In the genomic region with DNA sequence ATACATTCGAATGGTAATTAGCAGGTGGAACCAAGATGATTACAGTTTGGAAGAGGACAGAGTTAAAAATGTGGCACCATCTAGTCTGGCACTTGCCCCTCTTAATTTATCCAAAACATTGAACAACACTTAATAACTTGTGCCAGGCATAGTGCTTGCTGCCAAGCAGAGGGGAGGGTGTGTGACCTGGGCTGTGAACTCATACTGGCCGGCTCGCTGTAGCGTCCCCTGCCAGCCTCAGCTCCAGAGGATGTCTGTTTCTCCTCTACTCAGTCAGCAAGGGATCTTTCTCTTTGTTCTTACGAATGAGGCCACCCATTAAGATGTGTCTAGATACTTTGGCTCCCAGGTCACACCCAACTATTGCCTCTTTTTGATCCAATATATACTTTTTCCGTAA, we compare ENCODE assay signal across 10 cellular contexts.
DNase-seq lines count a peak whose midpoint lies in the region; ATAC-seq and TF ChIP-seq lines count a peak whose summit lies in the region.
"Had no signal": no experiment of that assay in that cellular context is flagged by ENCODE, and none has a peak within 500 bp of the region (broad histone marks: within the 10 kb centered on the region; RNA-seq: fewer than 3 reads in every experiment).

No MANE protein-coding gene starts in this region.

- H3K4me1 ChIP-seq in CD8-positive, alpha-beta T cell (ENCODE audit: insufficient read depth, low read length): peaks cover 10% of the 10 kb centered on the region
- H3K4me1 ChIP-seq in MM.1S (ENCODE audit: low read length) (peaks cover 24% of the 10 kb centered on the region), left lung (peaks cover 18 to 48% of the 10 kb centered on the region in 2 donors)

- intact Hi-C loops in CD8-positive, alpha-beta T cell (cut with DNase I, micrococcal nuclease): no loop called here
- intact Hi-C loops in left lung (cut with DNase I): no loop called here

- ATAC-seq in CD8-positive, alpha-beta T cell: no peak
- ATAC-seq in GM19395 (IDR thresholded peaks at IDR 0.05; ENCODE audit: unreplicated experiment): peak; percentile 15
- no peak for ATAC-seq in left lung
- ATAC-seq in GM18517 (IDR thresholded peaks at IDR 0.05; ENCODE audit: unreplicated experiment): no peak

- peak overlapping the region; percentile 4 for H3K4me3 ChIP-seq in CD8-positive, alpha-beta T cell (ENCODE audit: low read depth, low read length)
- H3K4me3 ChIP-seq in MM.1S (ENCODE audit: low read length): peak overlapping the region; percentile 14; the same call in 1 of the 2 replicates
- H3K4me3 ChIP-seq in left lung: no peak overlapping the region

- CTCF ChIA-PET in CD8-positive, alpha-beta T cell (lab: Charles Lee): interaction anchor here (1.6 kb wide), 1 partner anchor 58 kb away, joined by 4 read pairs; no protein-coding TSS in a partner anchor

- H3K4me1 Mint-ChIP-seq in CD8-positive, alpha-beta T cell (ENCODE audit: low read depth): peaks cover 22% of the 10 kb centered on the region

- no peak for DNase-seq in CD8-positive, alpha-beta T cell
- DNase-seq in MM.1S (no peak), left lung (no peak), GM19240 (ENCODE audit: insufficient read length, low spot score) (no peak), HPDE6-E6E7 (ENCODE audit: extremely low spot score) (no peak), middle frontal gyrus (ENCODE audit: extremely low spot score, low spot score) (no peak)
- DNase-seq: kidney glomerular epithelial cell, SK-N-SH had no signal

- H3K4me3 Mint-ChIP-seq in CD8-positive, alpha-beta T cell: peak overlapping the region; percentile 80

- H3K9ac ChIP-seq in MM.1S (ENCODE audit: low read length): peak overlapping the region; percentile 53
- H3K9ac ChIP-seq: SK-N-SH had no signal

- H3F3A ChIP-seq in MM.1S (ENCODE audit: insufficient read depth, low read length): peaks cover 16% of the 10 kb centered on the region

- POLR2A ChIA-PET in CD8-positive, alpha-beta T cell (lab: Charles Lee): no interaction called here

- H3K27ac ChIP-seq in CD8-positive, alpha-beta T cell (ENCODE audit: low read depth, low read length): peak overlapping the region; percentile 45
- H3K27ac ChIP-seq in MM.1S (ENCODE audit: low read length): peak overlapping the region; percentile 94
- peak overlapping the region; percentile 41 to 81 for H3K27ac ChIP-seq in left lung

- no peaks in the 10 kb centered on the region for H3K27me3 ChIP-seq in CD8-positive, alpha-beta T cell (ENCODE audit: insufficient read depth, low read length)
- no peaks in the 10 kb centered on the region for H3K27me3 ChIP-seq in MM.1S (replicated peaks; ENCODE audit: insufficient read depth, low read length)
- H3K27me3 ChIP-seq in left lung: no peaks in the 10 kb centered on the region

- no peaks in the 10 kb centered on the region for H3K36me3 Mint-ChIP-seq in CD8-positive, alpha-beta T cell

- peak overlapping the region; percentile 97 for H3K27ac Mint-ChIP-seq in CD8-positive, alpha-beta T cell

- peak overlapping the region; percentile 39; the same call in 1 of the 2 replicates for H2AFZ ChIP-seq in MM.1S (ENCODE audit: low read length)

- H3K9me3 Mint-ChIP-seq in CD8-positive, alpha-beta T cell: no peaks in the 10 kb centered on the region

- H3K79me2 ChIP-seq in MM.1S (ENCODE audit: low read length): no peaks in the 10 kb centered on the region

- no peaks in the 10 kb centered on the region for H3K9me3 ChIP-seq in CD8-positive, alpha-beta T cell (ENCODE audit: low read length)
- H3K9me3 ChIP-seq in MM.1S (replicated peaks; ENCODE audit: insufficient read depth, low read length) (no peaks in the 10 kb centered on the region), left lung (no peaks in the 10 kb centered on the region)
- H3K9me3 ChIP-seq: SK-N-SH had no signal

- no peaks in the 10 kb centered on the region for H3K27me3 Mint-ChIP-seq in CD8-positive, alpha-beta T cell (ENCODE audit: low read depth)

- H3K4me2 ChIP-seq in MM.1S (ENCODE audit: low read depth, low read length): peak overlapping the region; percentile 65
- H3K4me2 ChIP-seq: SK-N-SH had no signal

- H3K36me3 ChIP-seq in CD8-positive, alpha-beta T cell (ENCODE audit: insufficient read depth, low read length): no peaks in the 10 kb centered on the region
- H3K36me3 ChIP-seq in MM.1S (replicated peaks; ENCODE audit: insufficient read depth, low read length): no peaks in the 10 kb centered on the region
- no peaks in the 10 kb centered on the region for H3K36me3 ChIP-seq in left lung

- no peaks in the 10 kb centered on the region for H4K20me1 ChIP-seq in MM.1S (ENCODE audit: insufficient read depth, low read length)

- TF ChIP-seq CTCF in CD8-positive, alpha-beta T cell (IDR thresholded peaks at IDR 0.05): no peak
- TF ChIP-seq CTCF in MM.1S (IDR thresholded peaks at IDR 0.05; ENCODE audit: low read length) (no peak), left lung (IDR thresholded peaks at IDR 0.05) (no peak)

- no peaks in the 10 kb centered on the region for H3K9me2 ChIP-seq in MM.1S (replicated peaks; ENCODE audit: insufficient read depth, low read length)
- H3K9me2 ChIP-seq: SK-N-SH had no signal

Comparison
In these comparisons a context has a peak if more than half of its experiments do, and no peak if none do; other contexts are left out.
1. H3K4me3 ChIP-seq: peak in CD8-positive, alpha-beta T cell (single experiment) and MM.1S (single experiment); none in left lung (0 of 2).
2. Peak in every context shown above with its lines, with median percentiles within 50 percentile points of each other: H3K27ac ChIP-seq.